15 cellular contexts compared by ENCODE assay signal in the genomic region with DNA sequence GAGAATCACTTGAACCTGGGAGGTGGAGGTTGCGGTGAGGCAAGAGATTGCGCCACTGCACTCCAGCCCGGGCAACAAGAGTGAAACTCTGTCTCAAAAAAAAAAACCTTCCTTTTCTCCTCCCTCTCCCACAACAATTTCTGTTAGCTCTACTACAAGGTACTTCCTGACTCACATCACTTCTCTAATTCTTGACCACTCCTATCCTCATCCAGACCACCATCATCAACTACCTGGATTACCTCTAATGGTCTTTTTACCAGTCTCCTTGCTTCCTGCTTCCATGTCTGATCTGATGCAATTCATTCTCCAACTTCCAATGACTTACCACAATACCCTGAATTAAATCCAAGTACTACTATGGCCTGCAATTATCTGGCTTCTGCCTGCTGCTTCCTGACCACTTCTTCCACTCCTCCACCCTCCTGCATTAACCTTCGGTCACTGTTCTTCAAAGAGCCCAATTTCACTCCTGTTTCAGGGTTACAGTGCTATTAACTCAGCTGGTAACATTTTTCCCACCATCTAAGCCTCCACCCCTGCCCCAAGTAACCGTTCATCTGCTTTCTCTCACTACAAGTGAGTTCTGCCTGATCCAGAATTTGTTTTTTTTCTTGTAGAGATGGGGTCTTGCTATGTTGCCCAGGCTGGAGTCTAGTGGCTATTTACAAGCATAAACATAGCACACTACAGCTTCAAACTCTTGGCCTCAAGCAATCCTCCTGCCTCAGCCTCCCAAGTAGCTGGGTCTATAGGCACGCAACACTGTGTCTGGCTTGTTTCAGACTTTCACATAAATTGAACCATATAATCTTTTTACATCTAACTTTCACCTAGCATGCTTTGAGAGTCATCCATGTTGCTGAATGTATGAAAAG. TPM values are rescaled to one million over a fixed set of nuclear protein-coding genes. Genes with fewer than 3 reads are reported as not detected.
DNase-seq lines count a peak whose midpoint lies in the region; ATAC-seq and TF ChIP-seq lines count a peak whose summit lies in the region.
"Had no signal": no experiment of that assay in that cellular context is flagged by ENCODE, and none has a peak within 500 bp of the region (broad histone marks: within the 10 kb centered on the region; RNA-seq: fewer than 3 reads in every experiment).

No MANE protein-coding gene starts in this region.

- no peak for TF ChIP-seq POLR2A in tibial nerve (IDR thresholded peaks at IDR 0.05)

- H3K9me3 ChIP-seq in tibial nerve, result no peaks in the 10 kb centered on the region
- H3K9me3 ChIP-seq: gastroesophageal sphincter, HAP-1, uterus had no signal

- H3K36me3 Mint-ChIP-seq in activated T-cell treated with anti-CD3 and anti-CD28 coated beads, Interleukin-2, amount 50 U/mL, for 24 hours (ENCODE audit: low read depth), result peaks cover 81% of the 10 kb centered on the region
- peaks cover 87% of the 10 kb centered on the region for H3K36me3 Mint-ChIP-seq in activated T-helper 17 cell treated with anti-CD3 and anti-CD28 coated beads, Interleukin-2, amount 50 U/mL, for 72 hours (ENCODE audit: low read depth)
- peaks cover 59% of the 10 kb centered on the region for H3K36me3 Mint-ChIP-seq in nephron progenitor cell (ENCODE audit: low read depth)

- no peak for TF ChIP-seq EP300 in tibial nerve (IDR thresholded peaks at IDR 0.05)

- H3K36me3 ChIP-seq in tibial nerve, result peaks cover 0 to 90% (median 7%) of the 10 kb centered on the region in 3 donors
- H3K36me3 ChIP-seq: uterus had no signal

- no peak for DNase-seq in activated T-cell treated with anti-CD3 and anti-CD28 coated beads, Interleukin-2, amount 50 U/mL, for 24 hours
- no peak for DNase-seq in activated T-cell treated with anti-CD3 and anti-CD28 coated beads, Interleukin-2, amount 50 U/mL, for 48 hours
- DNase-seq in MV-4-11 (lab: John Stamatoyannopoulos, UW), result peak; percentile 65
- no peak for DNase-seq in nephron progenitor cell
- DNase-seq in NCI-H524 (lab: John Stamatoyannopoulos, UW), result no peak
- DNase-seq in NCI-H510A treated with DMSO at 0.1 percent for 48 hours (lab: John Stamatoyannopoulos, UW), result no peak
- no peak for DNase-seq in tibial nerve (ENCODE audit: low spot score in 2 of 2)
- DNase-seq: activated CD4-positive, alpha-beta T cell treated with anti-CD3 and anti-CD28 coated beads, Interleukin-2, amount 50 U/mL, for 4 hours; NCI-H146; uterus had no signal

- 94 to 96% methylated on average over 6 of the region's 6 CpGs for WGBS in tibial nerve, 2 donors

- no peaks in the 10 kb centered on the region for H3K27me3 ChIP-seq in tibial nerve
- H3K27me3 ChIP-seq: gastroesophageal sphincter, uterus had no signal

- peaks cover 1% of the 10 kb centered on the region for H3K4me1 Mint-ChIP-seq in activated T-cell treated with anti-CD3 and anti-CD28 coated beads, Interleukin-2, amount 50 U/mL, for 24 hours (ENCODE audit: low read depth)
- peaks cover 8% of the 10 kb centered on the region for H3K4me1 Mint-ChIP-seq in activated T-helper 17 cell treated with anti-CD3 and anti-CD28 coated beads, Interleukin-2, amount 50 U/mL, for 72 hours
- H3K4me1 Mint-ChIP-seq in nephron progenitor cell, result peaks cover 3% of the 10 kb centered on the region

- TF ChIP-seq CTCF in nephron progenitor cell (IDR thresholded peaks at IDR 0.05) (no peak), tibial nerve (IDR thresholded peaks at IDR 0.05) (no peak)

- H3K27me3 Mint-ChIP-seq in activated T-cell treated with anti-CD3 and anti-CD28 coated beads, Interleukin-2, amount 50 U/mL, for 24 hours, result no peaks in the 10 kb centered on the region
- no peaks in the 10 kb centered on the region for H3K27me3 Mint-ChIP-seq in activated T-helper 17 cell treated with anti-CD3 and anti-CD28 coated beads, Interleukin-2, amount 50 U/mL, for 72 hours
- peaks cover 4% of the 10 kb centered on the region for H3K27me3 Mint-ChIP-seq in nephron progenitor cell (ENCODE audit: low read depth, poor library complexity)

- peak overlapping the region; percentile 0 for H3K27ac Mint-ChIP-seq in activated T-cell treated with anti-CD3 and anti-CD28 coated beads, Interleukin-2, amount 50 U/mL, for 24 hours
- H3K27ac Mint-ChIP-seq in activated T-helper 17 cell treated with anti-CD3 and anti-CD28 coated beads, Interleukin-2, amount 50 U/mL, for 72 hours, result peak overlapping the region; percentile 6
- peak overlapping the region; percentile 49 for H3K27ac Mint-ChIP-seq in nephron progenitor cell

- no peaks in the 10 kb centered on the region for H3K4me1 ChIP-seq in tibial nerve
- H3K4me1 ChIP-seq: gastroesophageal sphincter, HAP-1, uterus had no signal

- ATAC-seq in activated T-helper 17 cell treated with anti-CD3 and anti-CD28 coated beads, Interleukin-2, amount 50 U/mL, for 72 hours (replicated peaks), result no peak
- ATAC-seq: gastroesophageal sphincter, Right ventricle myocardium inferior, sciatic nerve had no signal

- H3K4me3 Mint-ChIP-seq in activated T-cell treated with anti-CD3 and anti-CD28 coated beads, Interleukin-2, amount 50 U/mL, for 24 hours, result no peak overlapping the region
- no peak overlapping the region for H3K4me3 Mint-ChIP-seq in activated T-helper 17 cell treated with anti-CD3 and anti-CD28 coated beads, Interleukin-2, amount 50 U/mL, for 72 hours
- no peak overlapping the region for H3K4me3 Mint-ChIP-seq in nephron progenitor cell

- no peak overlapping the region for H3K27ac ChIP-seq in tibial nerve
- H3K27ac ChIP-seq: gastroesophageal sphincter, uterus had no signal

- no peak overlapping the region for H3K4me3 ChIP-seq in tibial nerve
- H3K4me3 ChIP-seq: gastroesophageal sphincter, HAP-1, uterus had no signal

- H3K9me3 Mint-ChIP-seq in activated T-cell treated with anti-CD3 and anti-CD28 coated beads, Interleukin-2, amount 50 U/mL, for 24 hours, result no peaks in the 10 kb centered on the region
- H3K9me3 Mint-ChIP-seq in activated T-helper 17 cell treated with anti-CD3 and anti-CD28 coated beads, Interleukin-2, amount 50 U/mL, for 72 hours, result no peaks in the 10 kb centered on the region
- H3K9me3 Mint-ChIP-seq in nephron progenitor cell, result no peaks in the 10 kb centered on the region

RNA-seq across cellular contexts. Expression of a gene that starts 27.8 kb away (rescaled TPM):
- 10 to 100 TPM; 29.3 to 39.2 TPM for total RNA-seq in activated T-helper 17 cell treated with anti-CD3 and anti-CD28 coated beads, Interleukin-2, amount 50 U/mL, for 72 hours
- total RNA-seq in tibial nerve, result 10 to 100 TPM; 15.7 to 23.2 (median 18.1) TPM
